ENCODE assay signal across 21 cellular contexts in the genomic region with DNA sequence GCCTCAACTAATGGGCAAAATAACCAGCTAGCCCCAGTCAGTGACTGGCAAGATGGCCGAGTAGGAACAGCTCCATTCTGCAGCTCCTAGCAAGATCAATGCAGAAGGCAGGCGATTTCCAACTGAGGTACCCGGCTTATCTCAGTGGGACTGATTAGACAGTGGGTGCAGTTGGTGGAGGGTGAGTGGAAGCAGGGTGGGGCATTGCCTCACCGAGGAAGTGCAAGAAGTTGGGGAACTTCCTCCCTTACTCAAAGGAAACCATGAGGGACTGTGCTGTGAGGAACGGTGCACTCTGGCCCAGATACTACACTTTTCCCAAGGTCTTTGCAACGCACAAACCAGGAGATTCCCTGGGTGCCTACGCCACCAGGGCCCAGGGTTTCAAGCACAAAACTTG. TPM values are rescaled to one million over a fixed set of nuclear protein-coding genes. Genes with fewer than 3 reads are reported as not detected.
DNase-seq lines count a peak whose midpoint lies in the region; ATAC-seq, FAIRE-seq and TF ChIP-seq lines count a peak whose summit lies in the region.
"Had no signal": no experiment of that assay in that cellular context is flagged by ENCODE, and none has a peak within 500 bp of the region (broad histone marks: within the 10 kb centered on the region; RNA-seq: fewer than 3 reads in every experiment).

No MANE protein-coding gene starts in this region.

- H3K9me1 ChIP-seq in K562 (ENCODE audit: control insufficient read depth, insufficient read depth, low read length): no peaks in the 10 kb centered on the region

- peak overlapping the region; percentile 62; the same call in 1 of the 2 replicates for H2AFZ ChIP-seq in K562 (ENCODE audit: low read depth, low read length)
- no peak overlapping the region for H2AFZ ChIP-seq in smooth muscle cell (ENCODE audit: low read depth)
- H2AFZ ChIP-seq: GM23338 had no signal

- H3K27me3 ChIP-seq in BLaER1 treated with 17β-estradiol and CSF1 and Interleukin-3, amounts not matched to agents 10 nM and 100 nM: no peaks in the 10 kb centered on the region
- H3K27me3 ChIP-seq in K562 (ENCODE audit: control insufficient read depth in 2 of 2, insufficient read depth in 2 of 2, low read length in 2 of 2): no peaks in the 10 kb centered on the region
- peaks cover 5% of the 10 kb centered on the region for H3K27me3 ChIP-seq in neutrophil
- H3K27me3 ChIP-seq in smooth muscle cell (ENCODE audit: low read depth): no peaks in the 10 kb centered on the region

- no peaks in the 10 kb centered on the region for H3K36me3 ChIP-seq in BLaER1 treated with 17β-estradiol and CSF1 and Interleukin-3, amounts not matched to agents 10 nM and 100 nM
- H3K36me3 ChIP-seq in K562 (ENCODE audit: control insufficient read depth, insufficient read depth, low read length) (no peaks in the 10 kb centered on the region), neutrophil (no peaks in the 10 kb centered on the region), smooth muscle cell (ENCODE audit: low read depth) (no peaks in the 10 kb centered on the region)

- intact Hi-C loops in K562 (cut with micrococcal nuclease): no loop called here

- H3K27ac ChIP-seq in BLaER1 treated with 17β-estradiol and CSF1 and Interleukin-3, amounts not matched to agents 10 nM and 100 nM: peak overlapping the region in 2 of 11 experiments; percentile 8 to 20; a peak in 2 of 22 replicates
- H3K27ac ChIP-seq in K562 (ENCODE audit: extremely low read depth, low read depth, low read length): no peak overlapping the region
- H3K27ac ChIP-seq in neutrophil: peak overlapping the region; percentile 85
- H3K27ac ChIP-seq in smooth muscle cell (ENCODE audit: low read depth): no peak overlapping the region
- H3K27ac ChIP-seq: A549 had no signal

- no peak for FAIRE-seq in K562 (lab: Jason Lieb, UNC)
- FAIRE-seq: A549, GM12878, GM19239, H54 had no signal

- H3K9me3 ChIP-seq in BLaER1 treated with 17β-estradiol and CSF1 and Interleukin-3, amounts not matched to agents 10 nM and 100 nM (replicated peaks in 1 of 11): peaks cover 0 to 30% (median 14%) of the 10 kb centered on the region in 11 experiments; a peak in 17 of 22 replicates
- no peaks in the 10 kb centered on the region for H3K9me3 ChIP-seq in K562 (replicated peaks; ENCODE audit: control insufficient read depth, insufficient read depth, low read depth, low read length)
- H3K9me3 ChIP-seq in neutrophil: no peaks in the 10 kb centered on the region
- no peaks in the 10 kb centered on the region for H3K9me3 ChIP-seq in smooth muscle cell (replicated peaks; ENCODE audit: low read depth)

- in situ Hi-C loops in K562 (cut with MboI): no loop called here

- no TSS peak for BruUV-seq in K562 (replicated peaks; lab: Mats Ljungman, UMichigan)

- peak overlapping the region in 9 of 11 experiments; percentile 0 to 54 (median 45); a peak in 15 of 22 replicates for H3K4me2 ChIP-seq in BLaER1 treated with 17β-estradiol and CSF1 and Interleukin-3, amounts not matched to agents 10 nM and 100 nM
- no peak overlapping the region; the same call in 1 of the 2 replicates for H3K4me2 ChIP-seq in K562 (ENCODE audit: insufficient read depth, low read length)
- H3K4me2 ChIP-seq in smooth muscle cell: no peak overlapping the region
- H3K4me2 ChIP-seq: A549, GM23338 had no signal

- WGBS in K562 (ENCODE audit: insufficient coverage, low coverage, missing lambda C conversion rate): 27% methylated on average over 7 of the region's 7 CpGs
- 79% methylated on average over 7 of the region's 7 CpGs for WGBS in smooth muscle cell (ENCODE audit: low lambda C conversion rate)

- H3K79me2 ChIP-seq in K562 (ENCODE audit: control insufficient read depth, insufficient read depth, low read length) (no peaks in the 10 kb centered on the region), smooth muscle cell (ENCODE audit: low read depth) (no peaks in the 10 kb centered on the region)

- CTCF ChIA-PET in K562 (lab: Yijun Ruan, JAX; ENCODE audit: low intra/inter-chr PET ratio): no interaction called here

- peaks cover 0 to 10% (median 4%) of the 10 kb centered on the region in 10 experiments; a peak in 11 of 20 replicates for H3K4me1 ChIP-seq in BLaER1 treated with 17β-estradiol and CSF1 and Interleukin-3, amounts not matched to agents 10 nM and 100 nM
- peaks cover 6% of the 10 kb centered on the region in 2 experiments; a peak in 2 of 5 replicates for H3K4me1 ChIP-seq in K562 (replicated peaks in 1 of 2; ENCODE audit: control insufficient read depth in 2 of 2, insufficient read depth in 2 of 2, low read length in 2 of 2)
- peaks cover 25% of the 10 kb centered on the region in 2 experiments for H3K4me1 ChIP-seq in neutrophil (ENCODE audit: control insufficient read depth in 1 of 2, insufficient read depth in 1 of 2, low read depth in 1 of 2, low read length in 1 of 2)
- no peaks in the 10 kb centered on the region for H3K4me1 ChIP-seq in smooth muscle cell (ENCODE audit: low read depth)

- H4K20me1 ChIP-seq in BLaER1 treated with 17β-estradiol and CSF1 and Interleukin-3, amounts not matched to agents 10 nM and 100 nM: no peaks in the 10 kb centered on the region
- H4K20me1 ChIP-seq in K562 (replicated peaks; ENCODE audit: control insufficient read depth, insufficient read depth, low read length) (no peaks in the 10 kb centered on the region), smooth muscle cell (ENCODE audit: low read depth) (no peaks in the 10 kb centered on the region)

- TF ChIP-seq RAD21 in K562 (CRISPR knock-in tag; conservative IDR thresholded peaks at IDR 0.05 in 1 of 2, IDR thresholded peaks at IDR 0.05 in 1 of 2): no peak

- POLR2A ChIA-PET in K562 (lab: Yijun Ruan, JAX): no interaction called here

- no peak overlapping the region for H3K4me3 ChIP-seq in BLaER1 treated with 17β-estradiol and CSF1 and Interleukin-3, amounts not matched to agents 10 nM and 100 nM
- H3K4me3 ChIP-seq in K562: no peak overlapping the region
- H3K4me3 ChIP-seq in neutrophil (ENCODE audit: low read depth in 1 of 2, low read length in 1 of 2): peak overlapping the region in 1 of 2 experiments; percentile 42
- no peak overlapping the region for H3K4me3 ChIP-seq in smooth muscle cell
- H3K4me3 ChIP-seq: A549, GM12878, GM23338 had no signal

- TF ChIP-seq CTCF in K562 (IDR thresholded peaks at IDR 0.05 in 2 of 3, conservative IDR thresholded peaks at IDR 0.05 in 1 of 3; ENCODE audit: insufficient read depth in 2 of 3, low read depth in 1 of 3, low read length in 3 of 3) (no peak), neutrophil (IDR thresholded peaks at IDR 0.05) (no peak), smooth muscle cell (IDR thresholded peaks at IDR 0.05; ENCODE audit: borderline replicate concordance, insufficient read depth, poor library complexity, severe bottlenecking) (no peak)

- ATAC-seq in K562 (no peak), GM18909 (IDR thresholded peaks at IDR 0.05; ENCODE audit: poor library complexity, unreplicated experiment) (no peak), GM21576 (IDR thresholded peaks at IDR 0.05; ENCODE audit: unreplicated experiment) (no peak)
- ATAC-seq: A549, GM12878, GM23338 had no signal

- no peaks in the 10 kb centered on the region for H3F3A ChIP-seq in smooth muscle cell (ENCODE audit: low read depth)

- no peak overlapping the region for H3K9ac ChIP-seq in BLaER1 treated with 17β-estradiol and CSF1 and Interleukin-3, amounts not matched to agents 10 nM and 100 nM
- H3K9ac ChIP-seq in K562 (ENCODE audit: insufficient read depth in 1 of 2, low read depth in 2 of 2, low read length in 2 of 2): no peak overlapping the region
- H3K9ac ChIP-seq in smooth muscle cell (ENCODE audit: low read depth): no peak overlapping the region

- TF ChIP-seq EP300 in K562 (IDR thresholded peaks at IDR 0.05; ENCODE audit: low read length): no peak

- no peak for TF ChIP-seq POLR2A in K562 (conservative IDR thresholded peaks at IDR 0.05)

- DNase-seq in Kasumi-1 (lab: John Stamatoyannopoulos, UW): peak; percentile 10 to 17
- DNase-seq in K562 (ENCODE audit: extremely low read depth in 1 of 4, low spot score in 3 of 4): no peak
- DNase-seq in NCI-H2196 (lab: John Stamatoyannopoulos, UW; ENCODE audit: unreplicated experiment): no peak
- DNase-seq in smooth muscle cell (lab: John Stamatoyannopoulos, UW; ENCODE audit: unreplicated experiment): no peak
- DNase-seq: AML-193; Calu3; CD4-positive, alpha-beta memory T cell; DND-41; EL; HCEC 1CT had no signal

RNA-seq across cellular contexts. Expression of gene BTNL8, which starts 9.6 kb away (rescaled TPM):
- 0.16 TPM in 1 of 2 replicates, not detected in the other for total RNA-seq in K562 (2011; cell fraction: chromatin; rRNA removed; ENCODE audit: low replicate concordance)
- not detected in 2 replicates for total RNA-seq in K562 (2011; cell fraction: nucleolus; rRNA removed)
- not detected in 2 replicates for total RNA-seq in K562 (2011; cell fraction: nucleoplasm; rRNA removed)
- total RNA-seq in K562 (2014; rRNA removed) (0.18 TPM in 1 of 2 replicates, not detected in the other), K562 (2014; rRNA removed; fragmentation: Illumina TruSeq; extraction: Trizol) (0.07 TPM in 1 of 2 replicates, not detected in the other), K562 (2015; rRNA removed; fragmentation: Illumina TruSeq; extraction: Trizol) (0.15 TPM in 1 of 2 replicates, not detected in the other), K562 (2021) (0.13 TPM in 1 of 2 replicates, not detected in the other), smooth muscle cell (not detected in 2 replicates)
- polyA plus RNA-seq in K562 (2011; rRNA removed) (not detected in 2 replicates), K562 (2014; fragmentation: Illumina TruSeq; extraction: Trizol) (0.04 TPM in 1 of 2 replicates, not detected in the other), K562 (2014; fragmentation: Nextera tagmentation; extraction: Ambion mirVana) (not detected), K562 (2014; rRNA removed) (0.22 TPM in 1 of 2 replicates, not detected in the other), smooth muscle cell (not detected in 2 replicates)
- polyA plus RNA-seq in K562 (2011; cell fraction: cytosol; rRNA removed): not detected in 2 replicates
- polyA plus RNA-seq in K562 (2011; cell fraction: nucleus; rRNA removed): 0.13 TPM in 1 of 2 replicates, not detected in the other
- polyA plus RNA-seq in K562 (2012): 0.15 and 0.27 TPM in 2 replicates
- not detected in 2 replicates for polyA minus RNA-seq in K562 (2011; rRNA and poly(A)+ RNA removed)
- polyA minus RNA-seq in K562 (2011; cell fraction: cytosol; rRNA and poly(A)+ RNA removed): not detected in 2 replicates
- not detected in 2 replicates for polyA minus RNA-seq in K562 (2011; cell fraction: nucleus; rRNA and poly(A)+ RNA removed)
- total RNA-seq: Calu3; CD4-positive, alpha-beta memory T cell; G401; GM23338 had no signal
- polyA plus RNA-seq: A549; BJ; CD4-positive, alpha-beta memory T cell had no signal

RNA-seq across cellular contexts. Expression of gene ZFP62, which starts 28.3 kb away (rescaled TPM):
- 20.6 and 74.4 TPM in 2 replicates for total RNA-seq in K562 (2011; cell fraction: chromatin; rRNA removed; ENCODE audit: low replicate concordance)
- 10.7 and 15.1 TPM in 2 replicates for total RNA-seq in K562 (2011; cell fraction: nucleolus; rRNA removed)
- total RNA-seq in K562 (2011; cell fraction: nucleoplasm; rRNA removed): 20.2 and 22.8 TPM in 2 replicates
- total RNA-seq in K562 (2014; rRNA removed) (18.9 and 22.2 TPM in 2 replicates), K562 (2014; rRNA removed; fragmentation: Illumina TruSeq; extraction: Trizol) (32.8 and 33.9 TPM in 2 replicates), K562 (2015; rRNA removed; fragmentation: Illumina TruSeq; extraction: Trizol) (25.8 and 28.8 TPM in 2 replicates), K562 (2021) (22.9 and 24.0 TPM in 2 replicates), smooth muscle cell (9.2 and 14.5 TPM in 2 replicates)
- polyA plus RNA-seq in K562 (2011; rRNA removed) (37.5 and 38.6 TPM in 2 replicates), K562 (2014; fragmentation: Illumina TruSeq; extraction: Trizol) (21.6 and 25.0 TPM in 2 replicates), K562 (2014; fragmentation: Nextera tagmentation; extraction: Ambion mirVana) (10 to 100 TPM; 12.2 to 18.1 TPM), K562 (2014; rRNA removed) (19.2 and 32.9 TPM in 2 replicates), smooth muscle cell (6.4 and 10.0 TPM in 2 replicates)
- polyA plus RNA-seq in K562 (2011; cell fraction: cytosol; rRNA removed): 4.0 and 9.8 TPM in 2 replicates
- polyA plus RNA-seq in K562 (2011; cell fraction: nucleus; rRNA removed): 41.6 and 58.9 TPM in 2 replicates
- 22.2 and 23.9 TPM in 2 replicates for polyA plus RNA-seq in K562 (2012)
- polyA minus RNA-seq in K562 (2011; rRNA and poly(A)+ RNA removed): 45.8 and 63.5 TPM in 2 replicates
- 13.9 and 14.1 TPM in 2 replicates for polyA minus RNA-seq in K562 (2011; cell fraction: cytosol; rRNA and poly(A)+ RNA removed)
- polyA minus RNA-seq in K562 (2011; cell fraction: nucleus; rRNA and poly(A)+ RNA removed): 17.5 and 36.4 TPM in 2 replicates

Comparison
In these comparisons a context has a peak if more than half of its experiments do, and no peak if none do; other contexts are left out.
1. H3K4me2 ChIP-seq: peak in BLaER1 treated with 17β-estradiol and CSF1 and Interleukin-3, amounts not matched to agents 10 nM and 100 nM (9 of 11); none in K562 (single experiment) and smooth muscle cell (single experiment).
2. DNase-seq: peak in Kasumi-1 (2 of 2); none in K562 (0 of 4), NCI-H2196 (single experiment) and smooth muscle cell (single experiment).